In the genomic region with DNA sequence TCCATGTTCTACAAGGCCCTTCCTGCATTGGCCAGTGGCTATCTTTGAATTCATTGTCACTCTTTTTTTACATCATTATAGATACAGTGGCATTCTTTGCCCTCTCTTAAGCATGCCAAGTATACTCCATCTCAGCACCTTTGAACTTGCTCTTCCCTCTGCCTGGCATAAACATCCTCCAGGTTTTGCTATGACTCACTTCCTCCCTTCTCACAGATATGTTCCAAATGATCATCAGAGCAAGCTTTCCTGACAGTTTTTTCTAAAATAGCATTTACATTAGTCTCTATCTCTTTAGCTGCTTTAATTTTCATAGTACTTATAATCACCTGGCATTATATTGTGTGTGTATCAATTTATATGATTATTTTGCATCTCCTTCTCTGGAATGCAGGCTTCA, we compare ENCODE assay signal across 12 cellular contexts.
DNase-seq lines count a peak whose midpoint lies in the region; ATAC-seq and TF ChIP-seq lines count a peak whose summit lies in the region.
"Had no signal": no experiment of that assay in that cellular context is flagged by ENCODE, and none has a peak within 500 bp of the region (broad histone marks: within the 10 kb centered on the region; RNA-seq: fewer than 3 reads in every experiment).

No MANE protein-coding gene starts in this region.

- H3K9me3 ChIP-seq in esophagus squamous epithelium (no peaks in the 10 kb centered on the region), sigmoid colon (no peaks in the 10 kb centered on the region), prostate gland (no peaks in the 10 kb centered on the region)

- DNase-seq in RPMI7951 (ENCODE audit: low read depth) (peak; percentile 89), esophagus squamous epithelium (lab: John Stamatoyannopoulos, UW) (no peak), sigmoid colon (no peak), prostate gland (ENCODE audit: low spot score) (no peak), NCI-H1417 (lab: John Stamatoyannopoulos, UW) (no peak), inferior parietal cortex (ENCODE audit: extremely low spot score) (no peak)
- DNase-seq: left ventricle myocardium superior; NCI-H2029 treated with DMSO at 0.1 percent for 48 hours; stimulated activated naive CD8-positive, alpha-beta T cell treated with anti-CD3 and anti-CD28 coated beads, Interleukin-15, amount 100 ng/mL, for 72 hours; T-cell had no signal

- TF ChIP-seq CTCF in esophagus squamous epithelium (IDR thresholded peaks at IDR 0.05), result no peak
- no peak for TF ChIP-seq CTCF in sigmoid colon (IDR thresholded peaks at IDR 0.05)
- no peak for TF ChIP-seq CTCF in prostate gland (IDR thresholded peaks at IDR 0.05)

- ATAC-seq in GM21723 (IDR thresholded peaks at IDR 0.05; ENCODE audit: unreplicated experiment) (peak; percentile 52), HG02938 (IDR thresholded peaks at IDR 0.05; ENCODE audit: unreplicated experiment) (no peak)
- ATAC-seq: left ventricle myocardium superior; stimulated activated naive CD8-positive, alpha-beta T cell treated with anti-CD3 and anti-CD28 coated beads, Interleukin-15, amount 100 ng/mL, for 72 hours; T-cell had no signal

- H3K27me3 ChIP-seq in esophagus squamous epithelium (no peaks in the 10 kb centered on the region), sigmoid colon (no peaks in the 10 kb centered on the region), prostate gland (replicated peaks; ENCODE audit: insufficient read depth) (no peaks in the 10 kb centered on the region)

- H3K4me1 ChIP-seq in esophagus squamous epithelium (peaks cover 0 to 17% (median 3%) of the 10 kb centered on the region in 3 donors), sigmoid colon (peaks cover 0 to 16% (median 6%) of the 10 kb centered on the region in 4 donors), prostate gland (replicated peaks) (no peaks in the 10 kb centered on the region)

- intact Hi-C loops in esophagus squamous epithelium (cut with DNase I), result no loop called here
- intact Hi-C loops in sigmoid colon (cut with DNase I), result no loop called here
- intact Hi-C loops in prostate gland (cut with DNase I), result no loop called here

- no peak for TF ChIP-seq POLR2A in esophagus squamous epithelium (IDR thresholded peaks at IDR 0.05)
- TF ChIP-seq POLR2A in sigmoid colon (IDR thresholded peaks at IDR 0.05), result no peak
- TF ChIP-seq POLR2A in prostate gland (IDR thresholded peaks at IDR 0.05), result no peak

- H3K27ac ChIP-seq in esophagus squamous epithelium (peak overlapping the region in 3 of 4 donors; percentile 3 to 52 (median 40)), sigmoid colon (peak overlapping the region in 3 of 4 donors; percentile 40 to 54 (median 52)), prostate gland (no peak overlapping the region)

- H3K36me3 ChIP-seq in esophagus squamous epithelium (no peaks in the 10 kb centered on the region), sigmoid colon (no peaks in the 10 kb centered on the region), prostate gland (no peaks in the 10 kb centered on the region)

- no peak for TF ChIP-seq EP300 in sigmoid colon (IDR thresholded peaks at IDR 0.05)

- H3K4me3 ChIP-seq in esophagus squamous epithelium, result no peak overlapping the region
- no peak overlapping the region for H3K4me3 ChIP-seq in sigmoid colon
- no peak overlapping the region for H3K4me3 ChIP-seq in prostate gland

Comparison
In these comparisons a context has a peak if more than half of its experiments do, and no peak if none do; other contexts are left out.
1. H3K27ac ChIP-seq: peak in esophagus squamous epithelium (3 of 4) and sigmoid colon (3 of 4); none in prostate gland (0 of 2).